Comparison of ENCODE assay signal across 8 cellular contexts in the genomic region with DNA sequence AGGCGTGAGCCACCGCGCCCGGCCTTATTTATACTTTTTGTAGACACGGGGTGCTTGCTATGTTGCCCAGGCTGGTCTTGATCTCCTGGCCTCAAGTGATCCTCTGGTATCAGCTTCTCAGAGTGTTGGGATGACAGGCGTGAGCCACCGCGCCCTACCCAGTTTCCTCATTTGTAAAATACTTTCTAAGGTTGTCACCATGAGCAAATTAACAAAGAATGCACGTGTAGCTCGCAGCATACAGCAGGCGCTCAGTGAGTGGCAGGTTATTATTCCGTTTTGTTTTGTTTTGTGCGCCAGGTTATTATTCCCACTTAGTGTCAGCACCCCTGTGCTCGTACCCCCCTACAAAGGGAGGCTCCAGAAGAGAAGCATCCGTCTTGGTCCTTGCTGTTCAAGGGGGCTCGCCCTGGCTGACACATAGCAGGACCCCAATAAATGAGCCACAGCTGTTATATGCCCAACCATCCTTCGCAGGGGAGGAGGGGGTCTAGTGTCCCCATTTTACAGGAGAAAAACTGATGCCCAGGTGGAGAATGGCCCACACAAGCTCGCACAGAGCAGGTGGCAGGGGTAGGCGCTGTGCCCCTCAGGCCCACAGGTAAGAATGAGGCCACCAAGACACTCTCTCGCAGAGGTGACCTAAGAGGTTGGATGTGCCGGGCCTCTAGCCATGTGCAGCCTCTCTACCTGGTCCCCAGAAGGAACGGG. TPM values are rescaled to one million over a fixed set of nuclear protein-coding genes. Genes with fewer than 3 reads are reported as not detected.
A peak's percentile ranks its signal among the peaks of the same experiment; 100 is the strongest.
DNase-seq lines count a peak whose midpoint lies in the region; ATAC-seq and TF ChIP-seq lines count a peak whose summit lies in the region.

No MANE protein-coding gene starts in this region.

- H3K9ac ChIP-seq in HUES6 (ENCODE audit: low read length) (no peak overlapping the region), muscle layer of colon (ENCODE audit: low read length) (peak overlapping the region; percentile 21)

- no peak for DNase-seq in CD8-positive, alpha-beta T cell
- peak; percentile 43 for DNase-seq in MCF 10A (ENCODE audit: unreplicated experiment)
- no peak for DNase-seq in SK-N-DZ (ENCODE audit: low spot score)
- no peak for DNase-seq in DMS79 treated with DMSO at 0.1 percent for 48 hours (lab: John Stamatoyannopoulos, UW)
- no peak for DNase-seq in OCI-M2 (lab: John Stamatoyannopoulos, UW; ENCODE audit: unreplicated experiment)

- H3K9me3 Mint-ChIP-seq in CD8-positive, alpha-beta T cell: no peaks in the 10 kb centered on the region
- H3K9me3 Mint-ChIP-seq in MCF 10A (ENCODE audit: unreplicated experiment): no peaks in the 10 kb centered on the region

- ATAC-seq in CD8-positive, alpha-beta T cell: no peak
- no peak for ATAC-seq in HG02588 (IDR thresholded peaks at IDR 0.05; ENCODE audit: unreplicated experiment)

- peak overlapping the region; percentile 92 for H3K27ac Mint-ChIP-seq in CD8-positive, alpha-beta T cell
- peak overlapping the region; percentile 73 for H3K27ac Mint-ChIP-seq in MCF 10A (ENCODE audit: low read depth, unreplicated experiment)

- peak overlapping the region; percentile 78 for H3K4me3 Mint-ChIP-seq in CD8-positive, alpha-beta T cell
- peak overlapping the region; percentile 82 for H3K4me3 Mint-ChIP-seq in MCF 10A (ENCODE audit: unreplicated experiment)

- H3K36me3 ChIP-seq in CD8-positive, alpha-beta T cell (ENCODE audit: insufficient read depth, low read length): peaks cover 13% of the 10 kb centered on the region
- H3K36me3 ChIP-seq in HUES6 (ENCODE audit: control insufficient read depth, insufficient read depth, low read length) (peaks cover 38% of the 10 kb centered on the region), muscle layer of colon (ENCODE audit: insufficient read depth, low read length) (peaks cover 37% of the 10 kb centered on the region)

- H3K4me1 ChIP-seq in CD8-positive, alpha-beta T cell (ENCODE audit: insufficient read depth, low read length): peaks cover 47% of the 10 kb centered on the region
- peaks cover 23% of the 10 kb centered on the region for H3K4me1 ChIP-seq in HUES6 (ENCODE audit: control insufficient read depth, insufficient read depth, low read length)
- peaks cover 36% of the 10 kb centered on the region for H3K4me1 ChIP-seq in muscle layer of colon (ENCODE audit: insufficient read depth, low read length)

- H3K36me3 Mint-ChIP-seq in CD8-positive, alpha-beta T cell: peaks cover 33% of the 10 kb centered on the region
- peaks cover 39% of the 10 kb centered on the region for H3K36me3 Mint-ChIP-seq in MCF 10A (ENCODE audit: insufficient read depth, unreplicated experiment)

- H3K27me3 Mint-ChIP-seq in CD8-positive, alpha-beta T cell (ENCODE audit: low read depth): no peaks in the 10 kb centered on the region
- no peaks in the 10 kb centered on the region for H3K27me3 Mint-ChIP-seq in MCF 10A (ENCODE audit: insufficient read depth, unreplicated experiment)

- POLR2A ChIA-PET in CD8-positive, alpha-beta T cell (lab: Charles Lee): interaction anchor here (1.4 to 2.5 kb wide), 2 partner anchors 76 to 102 kb away, joined by 3 to 9 read pairs; partner anchors contain the start of gene ALKBH5
- POLR2A ChIA-PET in MCF 10A (lab: Yijun Ruan, JAX): interaction anchor here (0.6 to 1.9 kb wide), 12 partner anchors 11 to 512 kb away, joined by 3 to 10 read pairs (median 4); partner anchors contain the start of genes ALKBH5, ATPAF2, GID4 and SMCR8

- CTCF ChIA-PET in CD8-positive, alpha-beta T cell (lab: Charles Lee): interaction anchor here (0.7 kb wide), 1 partner anchor 39 kb away, joined by 3 read pairs; no protein-coding TSS in a partner anchor
- CTCF ChIA-PET in MCF 10A (lab: Yijun Ruan, JAX): interaction anchor here (0.6 kb wide), 1 partner anchor 60 kb away, joined by 3 read pairs; no protein-coding TSS in a partner anchor

- H3K4me1 Mint-ChIP-seq in CD8-positive, alpha-beta T cell (ENCODE audit: low read depth): peaks cover 45% of the 10 kb centered on the region
- H3K4me1 Mint-ChIP-seq in MCF 10A (ENCODE audit: insufficient read depth, unreplicated experiment): peaks cover 11% of the 10 kb centered on the region

- H3K4me3 ChIP-seq in CD8-positive, alpha-beta T cell (ENCODE audit: low read depth, low read length): peak overlapping the region; percentile 78
- H3K4me3 ChIP-seq in HUES6 (ENCODE audit: low read depth, low read length) (peak overlapping the region; percentile 85), muscle layer of colon (ENCODE audit: low read depth in 1 of 2, low read length in 2 of 2) (peak overlapping the region in 1 of 2 donors; percentile 91)

- intact Hi-C loops in CD8-positive, alpha-beta T cell (cut with DNase I, micrococcal nuclease): loop anchor here (1.0 kb wide), 2 partner anchors 56 to 76 kb away; partner anchors contain the start of genes ALKBH5 (in 2 of the 2) and SMCR8 (in 2 of the 2)
- intact Hi-C loops in MCF 10A (cut with micrococcal nuclease): loop anchor here (2.0 kb wide), 1 partner anchor 55 kb away; the partner anchor contains the start of genes SMCR8 and TOP3A

- H3K27me3 ChIP-seq in CD8-positive, alpha-beta T cell (ENCODE audit: insufficient read depth, low read length): no peaks in the 10 kb centered on the region
- no peaks in the 10 kb centered on the region for H3K27me3 ChIP-seq in HUES6 (ENCODE audit: control insufficient read depth, insufficient read depth, low read length)
- no peaks in the 10 kb centered on the region for H3K27me3 ChIP-seq in muscle layer of colon (ENCODE audit: control insufficient read depth in 1 of 2, insufficient read depth in 2 of 2, low read length in 2 of 2)

- H3K27ac ChIP-seq in CD8-positive, alpha-beta T cell (ENCODE audit: low read depth, low read length): peak overlapping the region; percentile 93
- H3K27ac ChIP-seq in HUES6 (ENCODE audit: low read depth, low read length) (no peak overlapping the region), muscle layer of colon (ENCODE audit: low read depth, low read length) (peak overlapping the region; percentile 84)

- TF ChIP-seq CTCF in CD8-positive, alpha-beta T cell (IDR thresholded peaks at IDR 0.05): no peak
- no peak for TF ChIP-seq CTCF in MCF 10A (IDR thresholded peaks at IDR 0.05; ENCODE audit: unreplicated experiment)

- no TSS peak for BruUV-seq in MCF 10A (replicated peaks; lab: Mats Ljungman, UMichigan)

- H3K9me3 ChIP-seq in CD8-positive, alpha-beta T cell (ENCODE audit: low read length): no peaks in the 10 kb centered on the region
- no peaks in the 10 kb centered on the region for H3K9me3 ChIP-seq in HUES6 (ENCODE audit: control insufficient read depth, insufficient read depth, low read depth, low read length)
- H3K9me3 ChIP-seq in muscle layer of colon (ENCODE audit: low read length): no peaks in the 10 kb centered on the region

RNA-seq across cellular contexts. Expression of gene MIEF2, which starts 0.7 kb away (rescaled TPM):
- total RNA-seq in CD8-positive, alpha-beta T cell: 10 to 100 TPM in 1 of 2 experiments, 1 to 10 TPM in 1; 9.6 to 11.0 TPM
- 12.1 and 14.1 TPM in 2 replicates for total RNA-seq in MCF 10A (2022)
- polyA plus RNA-seq in SK-N-DZ (2014; cell fraction: cytosol; rRNA removed): 10.1 and 19.3 TPM in 2 replicates
- 34.9 and 35.8 TPM in 2 replicates for polyA plus RNA-seq in SK-N-DZ (2014; cell fraction: nucleus; rRNA removed)

RNA-seq across cellular contexts. Expression of gene FLII, which starts 1.2 kb away (rescaled TPM):
- total RNA-seq in CD8-positive, alpha-beta T cell: 100 to 1,000 TPM; 220 to 225 TPM
- 564 and 601 TPM in 2 replicates for total RNA-seq in MCF 10A (2022)
- polyA plus RNA-seq in SK-N-DZ (2014; cell fraction: cytosol; rRNA removed): 45.9 and 54.5 TPM in 2 replicates
- 158 and 200 TPM in 2 replicates for polyA plus RNA-seq in SK-N-DZ (2014; cell fraction: nucleus; rRNA removed)

RNA-seq across cellular contexts. Expression of gene LLGL1, which starts 34.3 kb away (rescaled TPM):
- 10 to 100 TPM; 12.5 TPM for total RNA-seq in CD8-positive, alpha-beta T cell
- total RNA-seq in MCF 10A (2022): 16.4 and 17.4 TPM in 2 replicates
- 99.4 and 115 TPM in 2 replicates for polyA plus RNA-seq in SK-N-DZ (2014; cell fraction: cytosol; rRNA removed)
- polyA plus RNA-seq in SK-N-DZ (2014; cell fraction: nucleus; rRNA removed): 83.2 and 89.5 TPM in 2 replicates

RNA-seq across cellular contexts. Expression of gene TOP3A, which starts 55.0 kb away (rescaled TPM):
- 10 to 100 TPM; 28.8 to 30.9 TPM for total RNA-seq in CD8-positive, alpha-beta T cell
- 32.5 and 35.3 TPM in 2 replicates for total RNA-seq in MCF 10A (2022)
- 66.1 and 116 TPM in 2 replicates for polyA plus RNA-seq in SK-N-DZ (2014; cell fraction: cytosol; rRNA removed)
- polyA plus RNA-seq in SK-N-DZ (2014; cell fraction: nucleus; rRNA removed): 89.1 and 141 TPM in 2 replicates

RNA-seq across cellular contexts. Expression of gene SMCR8, which starts 55.3 kb away (rescaled TPM):
- total RNA-seq in CD8-positive, alpha-beta T cell: 10 to 100 TPM; 51.9 to 53.1 TPM
- total RNA-seq in MCF 10A (2022): 10.9 and 16.8 TPM in 2 replicates
- polyA plus RNA-seq in SK-N-DZ (2014; cell fraction: cytosol; rRNA removed): 11.6 and 12.3 TPM in 2 replicates
- 5.8 and 8.0 TPM in 2 replicates for polyA plus RNA-seq in SK-N-DZ (2014; cell fraction: nucleus; rRNA removed)
